9 cellular contexts compared by ENCODE assay signal in the genomic region with DNA sequence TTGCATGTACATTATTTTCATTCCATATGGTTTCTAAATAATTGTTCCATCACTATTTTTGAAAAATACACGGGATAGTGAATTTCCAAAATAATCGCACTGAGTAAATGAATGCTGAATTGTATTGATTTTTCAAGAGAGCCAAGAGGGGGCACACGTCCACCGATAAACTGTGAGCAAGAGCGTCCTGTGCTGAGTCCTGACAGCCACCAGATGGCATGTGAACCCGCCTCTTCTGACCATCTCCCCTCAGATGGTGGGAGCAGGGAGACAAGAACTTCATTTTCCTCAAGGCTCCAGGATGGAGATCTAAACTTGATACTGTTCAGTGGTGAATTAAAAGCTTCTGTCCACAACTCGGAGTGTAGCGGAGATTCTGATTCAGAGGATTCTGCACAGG. TPM values are rescaled to one million over a fixed set of nuclear protein-coding genes. Genes with fewer than 3 reads are reported as not detected.
A peak's percentile ranks its signal among the peaks of the same experiment; 100 is the strongest.
DNase-seq lines count a peak whose midpoint lies in the region; FAIRE-seq and TF ChIP-seq lines count a peak whose summit lies in the region.
"Had no signal": no experiment of that assay in that cellular context is flagged by ENCODE, and none has a peak within 500 bp of the region (broad histone marks: within the 10 kb centered on the region; RNA-seq: fewer than 3 reads in every experiment).

No MANE protein-coding gene starts in this region.

- H3K27me3 ChIP-seq in tibial artery: no peaks in the 10 kb centered on the region

- no peak for FAIRE-seq in urothelium cell line (lab: Jason Lieb, UNC)
- FAIRE-seq: endometrium had no signal

- H3K4me3 ChIP-seq in fibroblast of villous mesenchyme (ENCODE audit: low read depth, low read length) (no peak overlapping the region), tibial artery (no peak overlapping the region)

- H3K27ac ChIP-seq in tibial artery (no peak overlapping the region), substantia nigra (ENCODE audit: low read depth, low read length, poor library complexity, severe bottlenecking) (no peak overlapping the region)

- in situ Hi-C loops in ACHN (cut with HindIII; ENCODE audit: low pct_ligation_motif_present, low pct_unique_long_range_greater_than_20kb, low sequenced_read_pairs): no loop called here

- H3K4me1 ChIP-seq in tibial artery: no peaks in the 10 kb centered on the region

- peaks cover 0 to 4% (median 0%) of the 10 kb centered on the region in 3 donors for H3K9me3 ChIP-seq in tibial artery

- intact Hi-C loops in tibial artery (cut with DNase I; ENCODE audit: low total_unique reads): no loop called here

- DNase-seq in ACHN (peak; percentile 48), M059J (ENCODE audit: low read depth) (peak; percentile 61), T-helper 2 cell (peak in 3 of 5 experiments; percentile 4 to 79 (median 28)), fibroblast of villous mesenchyme (ENCODE audit: low read depth) (peak; percentile 19), urothelium cell line (ENCODE audit: low spot score) (peak; percentile 44), tibial artery (no peak), substantia nigra (lab: John Stamatoyannopoulos, UW) (no peak)

- no peaks in the 10 kb centered on the region for H3K36me3 ChIP-seq in tibial artery

- TF ChIP-seq CTCF in GM12874 (IDR thresholded peaks at IDR 0.05; ENCODE audit: insufficient read depth, low read depth, low read length) (peak; percentile 65), fibroblast of villous mesenchyme (IDR thresholded peaks at IDR 0.05; ENCODE audit: insufficient read depth, low read depth, low read length) (peak; percentile 39), tibial artery (IDR thresholded peaks at IDR 0.05) (no peak)

RNA-seq across cellular contexts. Expression of a gene that starts 30.6 kb away (rescaled TPM):
- 0.32 TPM in 1 of 2 replicates, not detected in the other for total RNA-seq in M059J (2014; rRNA removed; shearing (Covaris generic))
- total RNA-seq in fibroblast of villous mesenchyme: not detected in 2 replicates

Comparison
In these comparisons a context has a peak if more than half of its experiments do, and no peak if none do; other contexts are left out.
1. DNase-seq: peak in ACHN (single experiment), M059J (single experiment), T-helper 2 cell (3 of 5), fibroblast of villous mesenchyme (single experiment) and urothelium cell line (single experiment); none in tibial artery (0 of 2) and substantia nigra (0 of 49).
2. CTCF ChIP-seq: peak in GM12874 (single experiment) and fibroblast of villous mesenchyme (single experiment); none in tibial artery (0 of 2).